Comparison of ENCODE assay signal across 27 cellular contexts in genomic region chr17:8925141-8925540, GRCh38. TPM values are rescaled to one million over a fixed set of nuclear protein-coding genes. Genes with fewer than 3 reads are reported as not detected.
"Had no signal": no experiment of that assay in that cellular context is flagged by ENCODE, and none has a peak within 500 bp of the region (broad histone marks: within the 10 kb centered on the region; RNA-seq: fewer than 3 reads in every experiment).

No MANE protein-coding gene starts in this region.

- FAIRE-seq: TTC549 had no signal

- H3K9ac ChIP-seq: SK-N-SH had no signal

- ATAC-seq: PC-3 had no signal

- H3K27me3 ChIP-seq: ascending aorta, cardiac muscle cell, MG63, Peyer's patch, SJSA1 had no signal

- H3K27ac ChIP-seq: ascending aorta, cardiac muscle cell, Peyer's patch, SJSA1 had no signal

- H3K36me3 ChIP-seq: ascending aorta, cardiac muscle cell, MG63, Peyer's patch, SJSA1 had no signal

- DNase-seq: activated CD4-positive, alpha-beta T cell treated with anti-CD3 and anti-CD28 coated beads, Interleukin-2, amount 50 U/mL, for 4 hours; activated CD8-positive, alpha-beta T cell treated with anti-CD3 and anti-CD28 coated beads for 36 hours; activated effector memory CD4-positive, alpha-beta T cell treated with anti-CD3 and anti-CD28 coated beads, Interleukin-2, amount 50 U/mL, for 16 hours; activated naive CD4-positive, alpha-beta T cell; activated naive CD4-positive, alpha-beta T cell treated with anti-CD3 and anti-CD28 coated beads, Interleukin-2, amount 50 U/mL, for 16 hours; activated naive CD8-positive, alpha-beta T cell treated with anti-CD3 and anti-CD28 coated beads for 36 hours; activated T-cell treated with anti-CD3 and anti-CD28 coated beads, Interleukin-2, amount 50 U/mL, for 1 hour; activated T-cell treated with anti-CD3 and anti-CD28 coated beads, Interleukin-2, amount 50 U/mL, for 72 hours; amniotic stem cell; MG63; MV-4-11; NCI-H1092; NCI-H146; NCI-H187; NCI-H2081; NCI-H226; NCI-H446 treated with DMSO at 0.1 percent for 48 hours; NCI-H524 treated with DMSO at 0.1 percent for 48 hours; PC-3; Peyer's patch; SHP77 treated with DMSO at 0.1 percent for 48 hours; SK-N-SH had no signal

- H3K4me2 ChIP-seq: SK-N-SH had no signal

- H3K4me1 ChIP-seq: ascending aorta, Peyer's patch had no signal

- H3K4me3 ChIP-seq: ascending aorta, cardiac muscle cell, MG63, Peyer's patch, SJSA1 had no signal

RNA-seq across cellular contexts. Expression of gene PIK3R5, which starts 40.4 kb away (rescaled TPM):
- total RNA-seq: chondrocyte, PC-3, SJSA1 had no signal
- polyA plus RNA-seq: SK-N-SH had no signal

RNA-seq across cellular contexts. Expression of gene PIK3R6, which starts 57.7 kb away (rescaled TPM):
- total RNA-seq: cardiac muscle cell, chondrocyte, PC-3, SJSA1 had no signal
